ENCODE assay signal across 3 cellular contexts in the genomic region with DNA sequence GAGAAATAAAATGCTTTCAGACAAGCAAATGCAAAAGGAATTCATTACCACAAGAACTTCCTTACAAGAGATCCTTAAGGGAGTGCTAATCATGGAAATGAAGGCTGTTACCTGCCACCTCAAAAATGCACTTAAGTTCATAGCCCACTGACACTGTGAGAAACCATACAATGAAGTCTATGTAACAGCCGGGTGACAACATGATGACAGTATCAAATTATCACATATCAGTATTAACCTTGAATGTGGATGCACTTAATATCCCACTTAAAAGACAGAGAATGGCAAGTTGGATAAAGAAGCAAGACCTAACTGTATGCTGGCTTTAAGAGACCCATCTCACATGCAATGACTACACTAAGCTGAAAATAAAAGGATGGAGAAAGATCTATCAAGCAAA.
"Had no signal": no experiment of that assay in that cellular context is flagged by ENCODE, and none has a peak within 500 bp of the region (broad histone marks: within the 10 kb centered on the region; RNA-seq: fewer than 3 reads in every experiment).

No MANE protein-coding gene starts in this region.

- H3K4me3 ChIP-seq: GM12878 had no signal

- DNase-seq: GDM1, GF-D8 had no signal
